In genomic region chr19:4443188-4443587, GRCh38 we compare ENCODE assay signal across 18 cellular contexts.
"Had no signal": no experiment of that assay in that cellular context is flagged by ENCODE, and none has a peak within 500 bp of the region (broad histone marks: within the 10 kb centered on the region; RNA-seq: fewer than 3 reads in every experiment).

No MANE protein-coding gene starts in this region.

- H3K27me3 Mint-ChIP-seq: activated naive CD8-positive, alpha-beta T cell treated with anti-CD3 and anti-CD28 coated beads for 36 hours; dendritic cell treated with granulocyte-macrophage colony-stimulating factor and Interleukin-4, amounts not matched to agents 40 ng/mL and 50 ng/mL, for 4 days; naive B cell; stimulated activated naive CD8-positive, alpha-beta T cell treated with anti-CD3 and anti-CD28 coated beads, Interleukin-15, amount 100 ng/mL, for 72 hours had no signal

- H3K27me3 ChIP-seq: esophagus squamous epithelium, spleen, suprapubic skin had no signal

- H3K9me3 ChIP-seq: esophagus squamous epithelium, mucosa of descending colon, spleen, suprapubic skin had no signal

- H3K9me3 Mint-ChIP-seq: activated naive CD8-positive, alpha-beta T cell treated with anti-CD3 and anti-CD28 coated beads for 36 hours; dendritic cell treated with granulocyte-macrophage colony-stimulating factor and Interleukin-4, amounts not matched to agents 40 ng/mL and 50 ng/mL, for 4 days; immature natural killer cell; naive B cell; stimulated activated naive CD8-positive, alpha-beta T cell treated with anti-CD3 and anti-CD28 coated beads, Interleukin-15, amount 100 ng/mL, for 72 hours had no signal

- DNase-seq: activated CD4-positive, alpha-beta T cell treated with anti-CD3 and anti-CD28 coated beads, Interleukin-2, amount 50 U/mL, for 4 hours; activated naive CD8-positive, alpha-beta T cell treated with anti-CD3 and anti-CD28 coated beads for 36 hours; activated T-cell treated with anti-CD3 and anti-CD28 coated beads for 4 hours; amniotic stem cell; effector CD8-positive, alpha-beta T cell; esophagus squamous epithelium; immature natural killer cell; kidney glomerular epithelial cell; mesenchymal stem cell; mucosa of descending colon; naive B cell; posterior cingulate gyrus; spleen; stimulated activated naive CD8-positive, alpha-beta T cell treated with anti-CD3 and anti-CD28 coated beads, Interleukin-15, amount 100 ng/mL, for 72 hours; trophoblast cell; WERI-Rb-1 had no signal

- H3K4me1 ChIP-seq: suprapubic skin had no signal

- H3K4me3 Mint-ChIP-seq: activated naive CD8-positive, alpha-beta T cell treated with anti-CD3 and anti-CD28 coated beads for 36 hours; dendritic cell treated with granulocyte-macrophage colony-stimulating factor and Interleukin-4, amounts not matched to agents 40 ng/mL and 50 ng/mL, for 4 days; immature natural killer cell; naive B cell; stimulated activated naive CD8-positive, alpha-beta T cell treated with anti-CD3 and anti-CD28 coated beads, Interleukin-15, amount 100 ng/mL, for 72 hours had no signal

- H3K4me1 Mint-ChIP-seq: activated naive CD8-positive, alpha-beta T cell treated with anti-CD3 and anti-CD28 coated beads for 36 hours; immature natural killer cell had no signal

- H3K27ac Mint-ChIP-seq: activated naive CD8-positive, alpha-beta T cell treated with anti-CD3 and anti-CD28 coated beads for 36 hours; dendritic cell treated with granulocyte-macrophage colony-stimulating factor and Interleukin-4, amounts not matched to agents 40 ng/mL and 50 ng/mL, for 4 days had no signal

- H3K36me3 Mint-ChIP-seq: immature natural killer cell, naive B cell had no signal

- H3K4me3 ChIP-seq: esophagus squamous epithelium, mucosa of descending colon, spleen, suprapubic skin had no signal

- H3K27ac ChIP-seq: esophagus squamous epithelium, suprapubic skin, WERI-Rb-1 had no signal
